Comparison of ENCODE assay signal across 2 cellular contexts in genomic region chr6:45923831-45924391, GRCh38.
TF ChIP-seq lines count a peak whose summit lies in the region.

No MANE protein-coding gene starts in this region.

TF ChIP-seq in HCT116, 20 proteins besides CTCF, POLR2A, EP300 and RAD21 (continued from another document):
- TF ChIP-seq, protein P1, sequence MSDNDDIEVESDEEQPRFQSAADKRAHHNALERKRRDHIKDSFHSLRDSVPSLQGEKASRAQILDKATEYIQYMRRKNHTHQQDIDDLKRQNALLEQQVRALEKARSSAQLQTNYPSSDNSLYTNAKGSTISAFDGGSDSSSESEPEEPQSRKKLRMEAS (IDR thresholded peaks at IDR 0.05) = no peak
- TF ChIP-seq ATF3 (IDR thresholded peaks at IDR 0.05) = no peak
- TF ChIP-seq EZH2 (IDR thresholded peaks at IDR 0.05) = no peak
- TF ChIP-seq, protein P2, sequence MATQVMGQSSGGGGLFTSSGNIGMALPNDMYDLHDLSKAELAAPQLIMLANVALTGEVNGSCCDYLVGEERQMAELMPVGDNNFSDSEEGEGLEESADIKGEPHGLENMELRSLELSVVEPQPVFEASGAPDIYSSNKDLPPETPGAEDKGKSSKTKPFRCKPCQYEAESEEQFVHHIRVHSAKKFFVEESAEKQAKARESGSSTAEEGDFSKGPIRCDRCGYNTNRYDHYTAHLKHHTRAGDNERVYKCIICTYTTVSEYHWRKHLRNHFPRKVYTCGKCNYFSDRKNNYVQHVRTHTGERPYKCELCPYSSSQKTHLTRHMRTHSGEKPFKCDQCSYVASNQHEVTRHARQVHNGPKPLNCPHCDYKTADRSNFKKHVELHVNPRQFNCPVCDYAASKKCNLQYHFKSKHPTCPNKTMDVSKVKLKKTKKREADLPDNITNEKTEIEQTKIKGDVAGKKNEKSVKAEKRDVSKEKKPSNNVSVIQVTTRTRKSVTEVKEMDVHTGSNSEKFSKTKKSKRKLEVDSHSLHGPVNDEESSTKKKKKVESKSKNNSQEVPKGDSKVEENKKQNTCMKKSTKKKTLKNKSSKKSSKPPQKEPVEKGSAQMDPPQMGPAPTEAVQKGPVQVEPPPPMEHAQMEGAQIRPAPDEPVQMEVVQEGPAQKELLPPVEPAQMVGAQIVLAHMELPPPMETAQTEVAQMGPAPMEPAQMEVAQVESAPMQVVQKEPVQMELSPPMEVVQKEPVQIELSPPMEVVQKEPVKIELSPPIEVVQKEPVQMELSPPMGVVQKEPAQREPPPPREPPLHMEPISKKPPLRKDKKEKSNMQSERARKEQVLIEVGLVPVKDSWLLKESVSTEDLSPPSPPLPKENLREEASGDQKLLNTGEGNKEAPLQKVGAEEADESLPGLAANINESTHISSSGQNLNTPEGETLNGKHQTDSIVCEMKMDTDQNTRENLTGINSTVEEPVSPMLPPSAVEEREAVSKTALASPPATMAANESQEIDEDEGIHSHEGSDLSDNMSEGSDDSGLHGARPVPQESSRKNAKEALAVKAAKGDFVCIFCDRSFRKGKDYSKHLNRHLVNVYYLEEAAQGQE (IDR thresholded peaks at IDR 0.05; ENCODE audit: low read depth) = no peak

TF ChIP-seq in WTC11, 78 proteins besides CTCF, POLR2A, EP300 and RAD21 (continued from another document):
- TF ChIP-seq ZNF416 (CRISPR knock-in tag; IDR thresholded peaks at IDR 0.05) (no peak), USF2 (CRISPR knock-in tag; IDR thresholded peaks at IDR 0.05) (no peak), ZNF423 (CRISPR knock-in tag; IDR thresholded peaks at IDR 0.05) (no peak), MXD4 (CRISPR knock-in tag; IDR thresholded peaks at IDR 0.05; ENCODE audit: borderline replicate concordance) (no peak), NR2C2 (CRISPR knock-in tag; IDR thresholded peaks at IDR 0.05) (no peak), RELA (CRISPR knock-in tag; IDR thresholded peaks at IDR 0.05; ENCODE audit: borderline replicate concordance) (no peak), RORB (CRISPR knock-in tag; IDR thresholded peaks at IDR 0.05) (no peak), ZNF671 (CRISPR knock-in tag; IDR thresholded peaks at IDR 0.05) (no peak), ESRRA (CRISPR knock-in tag; IDR thresholded peaks at IDR 0.05; ENCODE audit: borderline replicate concordance) (no peak)
- TF ChIP-seq, protein P3, sequence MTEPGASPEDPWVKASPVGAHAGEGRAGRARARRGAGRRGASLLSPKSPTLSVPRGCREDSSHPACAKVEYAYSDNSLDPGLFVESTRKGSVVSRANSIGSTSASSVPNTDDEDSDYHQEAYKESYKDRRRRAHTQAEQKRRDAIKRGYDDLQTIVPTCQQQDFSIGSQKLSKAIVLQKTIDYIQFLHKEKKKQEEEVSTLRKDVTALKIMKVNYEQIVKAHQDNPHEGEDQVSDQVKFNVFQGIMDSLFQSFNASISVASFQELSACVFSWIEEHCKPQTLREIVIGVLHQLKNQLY (CRISPR knock-in tag; IDR thresholded peaks at IDR 0.05) = no peak
- TF ChIP-seq, protein P1 (CRISPR knock-in tag; IDR thresholded peaks at IDR 0.05) = no peak
- TF ChIP-seq, protein P4, sequence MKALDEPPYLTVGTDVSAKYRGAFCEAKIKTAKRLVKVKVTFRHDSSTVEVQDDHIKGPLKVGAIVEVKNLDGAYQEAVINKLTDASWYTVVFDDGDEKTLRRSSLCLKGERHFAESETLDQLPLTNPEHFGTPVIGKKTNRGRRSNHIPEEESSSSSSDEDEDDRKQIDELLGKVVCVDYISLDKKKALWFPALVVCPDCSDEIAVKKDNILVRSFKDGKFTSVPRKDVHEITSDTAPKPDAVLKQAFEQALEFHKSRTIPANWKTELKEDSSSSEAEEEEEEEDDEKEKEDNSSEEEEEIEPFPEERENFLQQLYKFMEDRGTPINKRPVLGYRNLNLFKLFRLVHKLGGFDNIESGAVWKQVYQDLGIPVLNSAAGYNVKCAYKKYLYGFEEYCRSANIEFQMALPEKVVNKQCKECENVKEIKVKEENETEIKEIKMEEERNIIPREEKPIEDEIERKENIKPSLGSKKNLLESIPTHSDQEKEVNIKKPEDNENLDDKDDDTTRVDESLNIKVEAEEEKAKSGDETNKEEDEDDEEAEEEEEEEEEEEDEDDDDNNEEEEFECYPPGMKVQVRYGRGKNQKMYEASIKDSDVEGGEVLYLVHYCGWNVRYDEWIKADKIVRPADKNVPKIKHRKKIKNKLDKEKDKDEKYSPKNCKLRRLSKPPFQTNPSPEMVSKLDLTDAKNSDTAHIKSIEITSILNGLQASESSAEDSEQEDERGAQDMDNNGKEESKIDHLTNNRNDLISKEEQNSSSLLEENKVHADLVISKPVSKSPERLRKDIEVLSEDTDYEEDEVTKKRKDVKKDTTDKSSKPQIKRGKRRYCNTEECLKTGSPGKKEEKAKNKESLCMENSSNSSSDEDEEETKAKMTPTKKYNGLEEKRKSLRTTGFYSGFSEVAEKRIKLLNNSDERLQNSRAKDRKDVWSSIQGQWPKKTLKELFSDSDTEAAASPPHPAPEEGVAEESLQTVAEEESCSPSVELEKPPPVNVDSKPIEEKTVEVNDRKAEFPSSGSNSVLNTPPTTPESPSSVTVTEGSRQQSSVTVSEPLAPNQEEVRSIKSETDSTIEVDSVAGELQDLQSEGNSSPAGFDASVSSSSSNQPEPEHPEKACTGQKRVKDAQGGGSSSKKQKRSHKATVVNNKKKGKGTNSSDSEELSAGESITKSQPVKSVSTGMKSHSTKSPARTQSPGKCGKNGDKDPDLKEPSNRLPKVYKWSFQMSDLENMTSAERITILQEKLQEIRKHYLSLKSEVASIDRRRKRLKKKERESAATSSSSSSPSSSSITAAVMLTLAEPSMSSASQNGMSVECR (CRISPR knock-in tag; IDR thresholded peaks at IDR 0.05; ENCODE audit: borderline replicate concordance) = no peak
